Comparison of ENCODE assay signal across 1 cellular context in the genomic region with DNA sequence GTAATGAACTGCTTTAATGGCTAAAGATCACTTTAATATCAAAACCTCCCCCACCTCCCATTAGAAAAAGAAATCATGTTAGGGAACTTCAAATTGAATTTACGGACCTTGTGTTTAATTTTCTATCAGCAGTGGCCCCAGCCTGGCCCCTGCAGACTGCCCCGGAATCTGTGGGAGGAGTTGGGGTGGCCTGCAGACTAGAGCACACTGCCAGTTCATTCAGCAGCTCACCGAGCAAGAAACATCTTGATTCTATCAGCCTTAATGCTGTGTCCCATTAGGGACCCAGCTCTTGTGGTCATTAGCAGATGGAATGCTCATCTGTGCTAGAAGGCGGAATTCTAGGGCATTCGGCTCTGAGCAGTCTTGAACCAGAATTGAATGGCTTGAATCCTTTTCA.
TF ChIP-seq lines count a peak whose summit lies in the region.

No MANE protein-coding gene starts in this region.

TF ChIP-seq in SK-N-SH, 30 proteins besides CTCF, POLR2A, EP300 and RAD21 (continued from another document):
- no peak for TF ChIP-seq EZH2phosphoT487 (IDR thresholded peaks at IDR 0.05; ENCODE audit: borderline replicate concordance, low read depth)
- no peak for TF ChIP-seq RXRA (IDR thresholded peaks at IDR 0.05; ENCODE audit: borderline replicate concordance, low read depth)
- TF ChIP-seq TCF12 (IDR thresholded peaks at IDR 0.05) = peak; percentile 86
- no peak for TF ChIP-seq ELF1 (IDR thresholded peaks at IDR 0.05)
- TF ChIP-seq POLR2AphosphoS5 (IDR thresholded peaks at IDR 0.05; ENCODE audit: low read depth, low read length) = peak; percentile 35; the same call in 1 of the 2 replicates
- TF ChIP-seq NRF1 (IDR thresholded peaks at IDR 0.05; ENCODE audit: low read depth, low read length) = no peak
- peak; percentile 57 for TF ChIP-seq GATA2 (CRISPR knock-in tag; IDR thresholded peaks at IDR 0.05)
- TF ChIP-seq CHD2 (IDR thresholded peaks at IDR 0.05; ENCODE audit: low read length, partially characterized antibody) = peak; percentile 56
- TF ChIP-seq RCOR1 (IDR thresholded peaks at IDR 0.05; ENCODE audit: low read length) = peak; percentile 57; the same call in 1 of the 2 replicates
